In genomic region chr17:73719588-73720071, GRCh38 we compare ENCODE assay signal across 11 cellular contexts.
DNase-seq lines count a peak whose midpoint lies in the region; ATAC-seq and TF ChIP-seq lines count a peak whose summit lies in the region.
"Had no signal": no experiment of that assay in that cellular context is flagged by ENCODE, and none has a peak within 500 bp of the region (broad histone marks: within the 10 kb centered on the region; RNA-seq: fewer than 3 reads in every experiment).

No MANE protein-coding gene starts in this region.

- TF ChIP-seq POLR2A in testis (IDR thresholded peaks at IDR 0.05), result no peak

- H3F3A ChIP-seq in PC-3 (ENCODE audit: low read length, unreplicated experiment), result no peaks in the 10 kb centered on the region

- TF ChIP-seq CTCF in testis (IDR thresholded peaks at IDR 0.05) (no peak), PC-3 (conservative IDR thresholded peaks at IDR 0.05; ENCODE audit: low read depth, low read length) (no peak)

- H4K20me1 ChIP-seq in PC-3 (ENCODE audit: low read length), result no peaks in the 10 kb centered on the region

- no peak overlapping the region for H3K4me2 ChIP-seq in PC-3 (ENCODE audit: low read length)

- no peaks in the 10 kb centered on the region for H3K9me2 ChIP-seq in PC-3 (replicated peaks; ENCODE audit: low read length)

- no peaks in the 10 kb centered on the region for H3K79me2 ChIP-seq in PC-3 (ENCODE audit: low read length)

- no TSS peak for BruUV-seq in PC-3 (replicated peaks; lab: Mats Ljungman, UMichigan)

- peaks cover 43% of the 10 kb centered on the region for H3K4me1 Mint-ChIP-seq in T-helper 17 cell

- H3K9me3 ChIP-seq in T-helper 17 cell (ENCODE audit: control insufficient read depth, low read length, poor library complexity, severe bottlenecking) (no peaks in the 10 kb centered on the region), testis (no peaks in the 10 kb centered on the region), PC-3 (ENCODE audit: low read length) (no peaks in the 10 kb centered on the region)

- no peaks in the 10 kb centered on the region for H3K27me3 ChIP-seq in testis
- peaks cover 94% of the 10 kb centered on the region for H3K27me3 ChIP-seq in PC-3 (ENCODE audit: low read length)

- intact Hi-C loops in testis (cut with DNase I; ENCODE audit: low total_unique reads) (no loop called here), PC-3 (cut with micrococcal nuclease) (no loop called here)

- H3K27ac ChIP-seq in testis (peak overlapping the region in 1 of 2 donors; percentile 22), PC-3 (ENCODE audit: low read length) (no peak overlapping the region)
- H3K27ac ChIP-seq: 22Rv1 had no signal

- H3K36me3 ChIP-seq in testis (ENCODE audit: low read depth, missing control alignments), result no peaks in the 10 kb centered on the region
- no peaks in the 10 kb centered on the region for H3K36me3 ChIP-seq in PC-3 (ENCODE audit: low read depth, low read length)

- H3K4me3 ChIP-seq in testis, result no peak overlapping the region
- no peak overlapping the region for H3K4me3 ChIP-seq in PC-3 (ENCODE audit: low read length)

- POLR2A ChIA-PET in PC-3 (lab: Charles Lee; ENCODE audit: unreplicated experiment), result no interaction called here

- 27 to 75% methylated on average over 14 to 16 of the region's 16 CpGs for WGBS in testis, 2 donors

- CTCF ChIA-PET in PC-3 (lab: Charles Lee), result no interaction called here

- DNase-seq in DMS 273 (lab: John Stamatoyannopoulos, UW; ENCODE audit: unreplicated experiment) (peak; percentile 62), DMS 273 treated with DMSO at 0.1 percent for 48 hours (lab: John Stamatoyannopoulos, UW) (no peak), T-helper 17 cell (no peak), islet precursor cell (peak; percentile 92), testis (peak; percentile 70), NCI-H1048 (lab: John Stamatoyannopoulos, UW) (no peak), PC-3 (no peak)
- DNase-seq: activated CD4-positive, alpha-beta T cell treated with anti-CD3 and anti-CD28 coated beads, Interleukin-2, amount 50 U/mL, for 48 hours; cerebellar nuclear complex had no signal

- no peaks in the 10 kb centered on the region for H3K36me3 Mint-ChIP-seq in T-helper 17 cell (ENCODE audit: low read depth)

- no peak overlapping the region for H3K9ac ChIP-seq in PC-3 (ENCODE audit: low read length)

- ATAC-seq in T-helper 17 cell, result no peak
- no peak for ATAC-seq in PC-3
- ATAC-seq in GM19324 (IDR thresholded peaks at IDR 0.05; ENCODE audit: low FRiP score, unreplicated experiment), result no peak

- H3K4me3 Mint-ChIP-seq in T-helper 17 cell, result peak overlapping the region; percentile 66

- H3K4me1 ChIP-seq in testis (peaks cover 18% of the 10 kb centered on the region), PC-3 (ENCODE audit: insufficient read depth, low read length) (no peaks in the 10 kb centered on the region)

- no peak overlapping the region for H2AFZ ChIP-seq in PC-3 (ENCODE audit: low read length)

- peak overlapping the region; percentile 92 for H3K27ac Mint-ChIP-seq in T-helper 17 cell

- no peaks in the 10 kb centered on the region for H3K27me3 Mint-ChIP-seq in T-helper 17 cell

Comparison
In these comparisons a context has a peak if more than half of its experiments do, and no peak if none do; other contexts are left out.
1. DNase-seq: peak in DMS 273 (single experiment), islet precursor cell (single experiment) and testis (single experiment); none in DMS 273 treated with DMSO at 0.1 percent for 48 hours (single experiment), T-helper 17 cell (0 of 3), NCI-H1048 (single experiment) and PC-3 (single experiment).